ENCODE assay signal across 15 cellular contexts in genomic region chr11:40597546-40598113, GRCh38.
DNase-seq lines count a peak whose midpoint lies in the region; ATAC-seq and TF ChIP-seq lines count a peak whose summit lies in the region.
"Had no signal": no experiment of that assay in that cellular context is flagged by ENCODE, and none has a peak within 500 bp of the region (broad histone marks: within the 10 kb centered on the region; RNA-seq: fewer than 3 reads in every experiment).

No MANE protein-coding gene starts in this region.

- H3K4me2 ChIP-seq in GM23338, result no peak overlapping the region

- TF ChIP-seq CTCF in GM23338 (conservative IDR thresholded peaks at IDR 0.05; ENCODE audit: low read depth in 2 of 2), result no peak
- TF ChIP-seq CTCF in liver (IDR thresholded peaks at IDR 0.05; ENCODE audit: low read depth, low read length, missing input control), result no peak

- H3K9me3 ChIP-seq in liver (ENCODE audit: control insufficient read depth in 4 of 4, low read length in 3 of 4) (no peaks in the 10 kb centered on the region), SJCRH30 (replicated peaks) (no peaks in the 10 kb centered on the region)
- H3K9me3 ChIP-seq in naive thymus-derived CD4-positive, alpha-beta T cell (ENCODE audit: control insufficient read depth in 2 of 3, low read length in 3 of 3), result no peaks in the 10 kb centered on the region

- H3K4me1 Mint-ChIP-seq in GM23338, result peaks cover 5% of the 10 kb centered on the region
- no peaks in the 10 kb centered on the region for H3K4me1 Mint-ChIP-seq in naive thymus-derived CD4-positive, alpha-beta T cell
- H3K4me1 Mint-ChIP-seq: IgD-negative memory B cell had no signal

- no peak for ATAC-seq in GM23338
- ATAC-seq in naive thymus-derived CD4-positive, alpha-beta T cell, result no peak
- ATAC-seq: Panc1 had no signal

- CTCF ChIA-PET in naive thymus-derived CD4-positive, alpha-beta T cell (lab: Charles Lee), result no interaction called here

- no peaks in the 10 kb centered on the region for H3K36me3 ChIP-seq in GM23338 (ENCODE audit: insufficient read depth)
- no peaks in the 10 kb centered on the region for H3K36me3 ChIP-seq in liver (ENCODE audit: control insufficient read depth in 4 of 4, insufficient read depth in 3 of 4, low read depth in 1 of 4, low read length in 3 of 4)
- H3K36me3 ChIP-seq in SJCRH30, result no peaks in the 10 kb centered on the region
- no peaks in the 10 kb centered on the region for H3K36me3 ChIP-seq in naive thymus-derived CD4-positive, alpha-beta T cell (ENCODE audit: control insufficient read depth in 2 of 3, insufficient read depth in 3 of 3, low read length in 3 of 3)

- peak overlapping the region; percentile 52; the same call in 1 of the 2 replicates for H2AFZ ChIP-seq in GM23338

- H3K9me2 ChIP-seq in GM23338 (ENCODE audit: insufficient read depth), result no peaks in the 10 kb centered on the region

- H3K4me3 Mint-ChIP-seq in GM23338, result no peak overlapping the region
- no peak overlapping the region for H3K4me3 Mint-ChIP-seq in naive thymus-derived CD4-positive, alpha-beta T cell
- H3K4me3 Mint-ChIP-seq: H9, IgD-negative memory B cell had no signal

- no peaks in the 10 kb centered on the region for H3K27me3 ChIP-seq in GM23338 (ENCODE audit: insufficient read depth)
- no peaks in the 10 kb centered on the region for H3K27me3 ChIP-seq in liver (ENCODE audit: control insufficient read depth in 4 of 4, insufficient read depth in 4 of 4, low read length in 3 of 4)
- no peaks in the 10 kb centered on the region for H3K27me3 ChIP-seq in SJCRH30
- H3K27me3 ChIP-seq in naive thymus-derived CD4-positive, alpha-beta T cell (ENCODE audit: control insufficient read depth in 2 of 2, insufficient read depth in 2 of 2, low read length in 2 of 2), result no peaks in the 10 kb centered on the region

- H3K79me2 ChIP-seq in GM23338 (replicated peaks; ENCODE audit: insufficient read depth), result no peaks in the 10 kb centered on the region

- H3K27ac ChIP-seq in GM23338 (ENCODE audit: low read depth), result no peak overlapping the region
- H3K27ac ChIP-seq in liver (ENCODE audit: low read depth in 1 of 2, low read length in 2 of 2), result peak overlapping the region in 1 of 2 donors; percentile 34
- H3K27ac ChIP-seq in SJCRH30, result no peak overlapping the region
- H3K27ac ChIP-seq in naive thymus-derived CD4-positive, alpha-beta T cell (ENCODE audit: low read depth, low read length), result no peak overlapping the region

- H3K27me3 Mint-ChIP-seq in GM23338 (ENCODE audit: insufficient read depth, low read depth, poor library complexity), result no peaks in the 10 kb centered on the region
- H3K27me3 Mint-ChIP-seq in naive thymus-derived CD4-positive, alpha-beta T cell, result no peaks in the 10 kb centered on the region
- H3K27me3 Mint-ChIP-seq: IgD-negative memory B cell had no signal

- H4K20me1 ChIP-seq in GM23338 (replicated peaks; ENCODE audit: insufficient read depth), result no peaks in the 10 kb centered on the region

- peak; percentile 42 to 45 for TF ChIP-seq RAD21 in liver (IDR thresholded peaks at IDR 0.05)

- no peak for DNase-seq in GM23338 (ENCODE audit: low spot score)
- peak; percentile 90 for DNase-seq in NCI-H1105 treated with DMSO at 0.1 percent for 48 hours (lab: John Stamatoyannopoulos, UW)
- peak; percentile 16 for DNase-seq in astrocyte of the hippocampus (ENCODE audit: low read depth, low spot score)
- no peak for DNase-seq in ureter (ENCODE audit: low spot score)
- no peak for DNase-seq in SJCRH30
- DNase-seq in naive thymus-derived CD4-positive, alpha-beta T cell, result no peak
- DNase-seq: ACHN, AML-193, COR-L47, H9, NCI-H1694, NCI-H510A treated with DMSO at 0.1 percent for 48 hours had no signal

- peaks cover 1% of the 10 kb centered on the region; the same call in 1 of the 3 replicates for H3K9me3 Mint-ChIP-seq in GM23338
- peaks cover 3 to 21% (median 13%) of the 10 kb centered on the region in 11 donors for H3K9me3 Mint-ChIP-seq in naive thymus-derived CD4-positive, alpha-beta T cell
- H3K9me3 Mint-ChIP-seq: H9 had no signal

- 43% methylated on average over 5 of the region's 5 CpGs for WGBS in liver

- H3K4me3 ChIP-seq in GM23338, result no peak overlapping the region
- no peak overlapping the region for H3K4me3 ChIP-seq in liver (ENCODE audit: low read depth in 1 of 3, low read length in 3 of 3)
- no peak overlapping the region for H3K4me3 ChIP-seq in SJCRH30
- no peak overlapping the region for H3K4me3 ChIP-seq in naive thymus-derived CD4-positive, alpha-beta T cell (ENCODE audit: low read length)

- H3K4me1 ChIP-seq in GM23338 (ENCODE audit: insufficient read depth) (no peaks in the 10 kb centered on the region), liver (ENCODE audit: control insufficient read depth in 4 of 4, insufficient read depth in 4 of 4, low read length in 3 of 4) (peaks cover 0 to 26% (median 13%) of the 10 kb centered on the region in 4 donors), SJCRH30 (no peaks in the 10 kb centered on the region)
- no peaks in the 10 kb centered on the region for H3K4me1 ChIP-seq in naive thymus-derived CD4-positive, alpha-beta T cell (ENCODE audit: control insufficient read depth in 2 of 2, insufficient read depth in 2 of 2, low read length in 2 of 2)

- H3K27ac Mint-ChIP-seq in GM23338, result no peak overlapping the region
- H3K27ac Mint-ChIP-seq in naive thymus-derived CD4-positive, alpha-beta T cell, result no peak overlapping the region
- H3K27ac Mint-ChIP-seq: H9, IgD-negative memory B cell had no signal

- no peak overlapping the region for H3K9ac ChIP-seq in liver (ENCODE audit: low read depth in 1 of 2, low read length in 2 of 2)

- POLR2A ChIA-PET in naive thymus-derived CD4-positive, alpha-beta T cell (lab: Charles Lee), result no interaction called here

- no peaks in the 10 kb centered on the region for H3F3A ChIP-seq in GM23338 (replicated peaks; ENCODE audit: low read depth)

- intact Hi-C loops in naive thymus-derived CD4-positive, alpha-beta T cell (cut with micrococcal nuclease), result no loop called here

- no peaks in the 10 kb centered on the region for H3K36me3 Mint-ChIP-seq in GM23338 (ENCODE audit: low read depth)
- H3K36me3 Mint-ChIP-seq in naive thymus-derived CD4-positive, alpha-beta T cell, result no peaks in the 10 kb centered on the region
- H3K36me3 Mint-ChIP-seq: IgD-negative memory B cell had no signal

TF ChIP-seq in GM23338, 12 proteins besides CTCF, POLR2A, EP300 and RAD21 (continues in another document):
- no peak for TF ChIP-seq STAT1 (IDR thresholded peaks at IDR 0.05; ENCODE audit: unreplicated experiment)
- TF ChIP-seq ETS1 (IDR thresholded peaks at IDR 0.05), result no peak
- TF ChIP-seq EZH2 (IDR thresholded peaks at IDR 0.05; ENCODE audit: low read depth, unreplicated experiment), result no peak
- TF ChIP-seq EZH2phosphoT487 (IDR thresholded peaks at IDR 0.05; ENCODE audit: unreplicated experiment), result no peak

TF ChIP-seq in liver, 16 proteins besides CTCF, POLR2A, EP300 and RAD21 (continues in another document):
- TF ChIP-seq GABPA (IDR thresholded peaks at IDR 0.05 in 1 of 2, conservative IDR thresholded peaks at IDR 0.05 in 1 of 2), result no peak
- TF ChIP-seq HNF4G (IDR thresholded peaks at IDR 0.05), result peak; percentile 25
- TF ChIP-seq FOXA2 (IDR thresholded peaks at IDR 0.05), result no peak
- peak in 1 of 2 donors; percentile 34 for TF ChIP-seq RXRA (IDR thresholded peaks at IDR 0.05)
- TF ChIP-seq FOXA1 (IDR thresholded peaks at IDR 0.05), result no peak
- TF ChIP-seq MAX (IDR thresholded peaks at IDR 0.05), result peak; percentile 54
- TF ChIP-seq HNF4A (conservative IDR thresholded peaks at IDR 0.05), result peak; percentile 70 to 74
- TF ChIP-seq ZBTB33 (IDR thresholded peaks at IDR 0.05), result peak; percentile 29
- peak; percentile 30 for TF ChIP-seq SP1 (IDR thresholded peaks at IDR 0.05)
- peak in 1 of 2 donors; percentile 11 for TF ChIP-seq JUND (IDR thresholded peaks at IDR 0.05)
- peak; percentile 23 for TF ChIP-seq REST (IDR thresholded peaks at IDR 0.05)

Comparison
In these comparisons a context has a peak if more than half of its experiments do, and no peak if none do; other contexts are left out.
1. DNase-seq: peak in NCI-H1105 treated with DMSO at 0.1 percent for 48 hours (single experiment) and astrocyte of the hippocampus (single experiment); none in GM23338 (single experiment), ureter (single experiment), SJCRH30 (0 of 2) and naive thymus-derived CD4-positive, alpha-beta T cell (0 of 9).